ENCODE assay signal across 8 cellular contexts in the genomic region with DNA sequence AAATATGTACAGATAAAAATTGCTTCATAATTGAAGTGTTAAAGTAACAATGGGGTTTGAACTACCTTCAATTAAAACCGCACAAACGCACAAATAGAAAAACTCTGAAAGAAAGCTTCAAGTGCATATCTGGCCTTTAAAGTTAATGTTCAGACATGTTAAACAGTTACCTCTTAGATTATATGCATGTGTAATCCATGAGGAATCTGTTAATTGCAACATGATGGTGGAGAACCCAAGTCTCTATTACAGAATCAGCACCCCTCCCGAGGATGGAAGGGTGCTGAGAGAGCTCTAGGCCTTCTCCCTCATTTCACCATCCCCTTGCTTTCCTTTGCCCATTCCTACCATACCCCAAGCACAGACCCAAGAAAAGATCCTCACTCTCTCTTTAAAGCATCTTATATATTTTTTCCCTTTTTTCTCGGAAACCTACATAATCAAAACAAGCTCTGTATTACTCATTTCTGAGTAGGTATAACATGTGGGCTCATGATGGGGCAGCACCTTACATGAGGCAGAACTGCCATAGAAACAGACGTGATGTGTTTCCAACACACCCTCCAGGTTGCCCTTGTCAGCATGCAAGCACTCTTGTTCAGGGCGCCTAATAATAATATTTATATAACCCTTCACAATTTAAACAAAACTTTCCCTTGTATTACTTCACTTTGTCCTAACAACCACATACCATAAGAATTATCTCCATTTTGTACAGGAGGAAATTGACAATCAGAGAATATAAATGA. TPM values are rescaled to one million over a fixed set of nuclear protein-coding genes. Genes with fewer than 3 reads are reported as not detected.
DNase-seq lines count a peak whose midpoint lies in the region; FAIRE-seq and TF ChIP-seq lines count a peak whose summit lies in the region.
"Not testable (repeated sequence)": the region's sequence is repeated elsewhere in the genome, so short reads cannot be mapped to it uniquely, and the experiment has no call there.

No MANE protein-coding gene starts in this region.

- not testable (repeated sequence) for H3K79me2 ChIP-seq in OCI-LY3 (ENCODE audit: low read length); keratinocyte (ENCODE audit: control insufficient read depth, insufficient read depth, low read length)

- POLR2A ChIA-PET in activated CD4-positive, alpha-beta memory T cell treated with anti-CD3 and anti-CD28 coated beads for 36 hours (lab: Charles Lee), result not testable (repeated sequence)

- DNase-seq in AG10803 (ENCODE audit: low read depth) (peak; percentile 0), bronchial epithelial cell (ENCODE audit: low read depth) (peak; percentile 86)
- peak; percentile 73 for DNase-seq in activated CD4-positive, alpha-beta memory T cell treated with anti-CD3 and anti-CD28 coated beads for 36 hours
- DNase-seq in activated T-helper 2 cell treated with anti-CD3 and anti-CD28 coated beads, Interferon-gamma antibody, Interleukin-2, Interleukin-4, amounts not matched to agents 10 μg/mL and 5 μg/mL and 100 μg/mL, durations not matched to agents 14 hours and 24 hours and 36 hours (ENCODE audit: low spot score); keratinocyte (ENCODE audit: low read depth, low spot score); suprapubic skin (ENCODE audit: low spot score in 2 of 2): not testable (repeated sequence)
- peak; percentile 14 for DNase-seq in stimulated activated CD4-positive, alpha-beta T cell treated with anti-CD3 and anti-CD28 coated beads, Interleukin-4, amount 100 ng/mL, for 24 hours

- peak overlapping the region; percentile 56 for H3K4me2 ChIP-seq in OCI-LY3 (ENCODE audit: low read length)
- H3K4me2 ChIP-seq in keratinocyte (ENCODE audit: control insufficient read depth, extremely low read depth, insufficient read depth, low read depth, low read length), result peak overlapping the region; percentile 41

- H3K9me3 Mint-ChIP-seq in activated CD4-positive, alpha-beta memory T cell treated with anti-CD3 and anti-CD28 coated beads for 36 hours; activated T-helper 2 cell treated with anti-CD3 and anti-CD28 coated beads, Interferon-gamma antibody, Interleukin-2, Interleukin-4, amounts not matched to agents 10 μg/mL and 5 μg/mL and 100 μg/mL, durations not matched to agents 14 hours and 24 hours and 36 hours: not testable (repeated sequence)

- H3K27me3 ChIP-seq in OCI-LY3 (ENCODE audit: low read depth, low read length); bronchial epithelial cell (ENCODE audit: control insufficient read depth, insufficient read depth, low read length); keratinocyte (ENCODE audit: control insufficient read depth, extremely low read depth, insufficient read depth, low read length); suprapubic skin: not testable (repeated sequence)

- not testable (repeated sequence) for H3K4me3 Mint-ChIP-seq in activated CD4-positive, alpha-beta memory T cell treated with anti-CD3 and anti-CD28 coated beads for 36 hours; activated T-helper 2 cell treated with anti-CD3 and anti-CD28 coated beads, Interferon-gamma antibody, Interleukin-2, Interleukin-4, amounts not matched to agents 10 μg/mL and 5 μg/mL and 100 μg/mL, durations not matched to agents 14 hours and 24 hours and 36 hours (ENCODE audit: low read depth)

- 46% methylated on average over 4 of the region's 6 CpGs for WGBS in suprapubic skin

- H3K27ac ChIP-seq in OCI-LY3 (ENCODE audit: low read length), result not testable (repeated sequence)
- H3K27ac ChIP-seq in keratinocyte (ENCODE audit: control insufficient read depth, insufficient read depth, low read length) (peak overlapping the region; percentile 89), suprapubic skin (peak overlapping the region; percentile 38)

- H3K36me3 Mint-ChIP-seq in activated CD4-positive, alpha-beta memory T cell treated with anti-CD3 and anti-CD28 coated beads for 36 hours; activated T-helper 2 cell treated with anti-CD3 and anti-CD28 coated beads, Interferon-gamma antibody, Interleukin-2, Interleukin-4, amounts not matched to agents 10 μg/mL and 5 μg/mL and 100 μg/mL, durations not matched to agents 14 hours and 24 hours and 36 hours (ENCODE audit: low read depth): not testable (repeated sequence)

- not testable (repeated sequence) for H3K9ac ChIP-seq in OCI-LY3 (ENCODE audit: low read length)
- H3K9ac ChIP-seq in keratinocyte (ENCODE audit: control insufficient read depth, extremely low read depth, insufficient read depth, low read length), result peak overlapping the region; percentile 50

- FAIRE-seq in bronchial epithelial cell (lab: Jason Lieb, UNC) (peak; percentile 83), keratinocyte (lab: Jason Lieb, UNC) (peak; percentile 29)

- not testable (repeated sequence) for H3K9me1 ChIP-seq in keratinocyte (ENCODE audit: control insufficient read depth, extremely low read depth, insufficient read depth, low read length)

- not testable (repeated sequence) for H3K9me3 ChIP-seq in OCI-LY3 (ENCODE audit: insufficient read depth, low read length); keratinocyte (ENCODE audit: control insufficient read depth, low read depth, low read length); suprapubic skin

- H2AFZ ChIP-seq in OCI-LY3 (ENCODE audit: low read depth, low read length); keratinocyte (ENCODE audit: control insufficient read depth, low read length): not testable (repeated sequence)

- peaks cover 26% of the 10 kb centered on the region for H3K4me1 Mint-ChIP-seq in activated CD4-positive, alpha-beta memory T cell treated with anti-CD3 and anti-CD28 coated beads for 36 hours (ENCODE audit: low read depth)
- peaks cover 16% of the 10 kb centered on the region for H3K4me1 Mint-ChIP-seq in activated T-helper 2 cell treated with anti-CD3 and anti-CD28 coated beads, Interferon-gamma antibody, Interleukin-2, Interleukin-4, amounts not matched to agents 10 μg/mL and 5 μg/mL and 100 μg/mL, durations not matched to agents 14 hours and 24 hours and 36 hours (ENCODE audit: low read depth)

- not testable (repeated sequence) for H4K20me1 ChIP-seq in OCI-LY3 (ENCODE audit: insufficient read depth, low read length); keratinocyte (ENCODE audit: control insufficient read depth, extremely low read depth, insufficient read depth, low read length)

- not testable (repeated sequence) for H3K36me3 ChIP-seq in OCI-LY3 (replicated peaks; ENCODE audit: low read depth, low read length); bronchial epithelial cell (ENCODE audit: control insufficient read depth, insufficient read depth, low read length); keratinocyte (ENCODE audit: control insufficient read depth in 2 of 2, extremely low read depth in 1 of 2, insufficient read depth in 2 of 2, low read length in 2 of 2); suprapubic skin

- TF ChIP-seq CTCF in AG10803 (conservative IDR thresholded peaks at IDR 0.05; ENCODE audit: low read length); OCI-LY3 (IDR thresholded peaks at IDR 0.05; ENCODE audit: low read depth, low read length); bronchial epithelial cell (IDR thresholded peaks at IDR 0.05; ENCODE audit: insufficient read depth, low read length, severe bottlenecking); keratinocyte (optimal IDR thresholded peaks at IDR 0.05 in 1 of 3, IDR thresholded peaks at IDR 0.05 in 1 of 3, conservative IDR thresholded peaks at IDR 0.05 in 1 of 3; ENCODE audit: extremely low read depth in 1 of 3, insufficient read depth in 2 of 3, low read length in 3 of 3); suprapubic skin (IDR thresholded peaks at IDR 0.05): not testable (repeated sequence)

- H3K4me1 ChIP-seq in OCI-LY3 (ENCODE audit: low read length), result peaks cover 28% of the 10 kb centered on the region
- H3K4me1 ChIP-seq in keratinocyte (ENCODE audit: control insufficient read depth, extremely low read depth, insufficient read depth, low read length), result peaks cover 11% of the 10 kb centered on the region
- H3K4me1 ChIP-seq in suprapubic skin, result not testable (repeated sequence)

- intact Hi-C loops in activated CD4-positive, alpha-beta memory T cell treated with anti-CD3 and anti-CD28 coated beads for 36 hours (cut with micrococcal nuclease), result loop anchor here (10.0 kb wide), 1 partner anchor 100 kb away; no protein-coding TSS in a partner anchor
- intact Hi-C loops in activated T-helper 2 cell treated with anti-CD3 and anti-CD28 coated beads, Interferon-gamma antibody, Interleukin-2, Interleukin-4, amounts not matched to agents 10 μg/mL and 5 μg/mL and 100 μg/mL, durations not matched to agents 14 hours and 24 hours and 36 hours (cut with micrococcal nuclease), result not testable (repeated sequence)

- TF ChIP-seq EP300 in suprapubic skin (IDR thresholded peaks at IDR 0.05), result not testable (repeated sequence)

- H3K27ac Mint-ChIP-seq in activated CD4-positive, alpha-beta memory T cell treated with anti-CD3 and anti-CD28 coated beads for 36 hours, result peak overlapping the region; percentile 74
- peak overlapping the region; percentile 69 for H3K27ac Mint-ChIP-seq in activated T-helper 2 cell treated with anti-CD3 and anti-CD28 coated beads, Interferon-gamma antibody, Interleukin-2, Interleukin-4, amounts not matched to agents 10 μg/mL and 5 μg/mL and 100 μg/mL, durations not matched to agents 14 hours and 24 hours and 36 hours

- H3K27me3 Mint-ChIP-seq in activated CD4-positive, alpha-beta memory T cell treated with anti-CD3 and anti-CD28 coated beads for 36 hours; activated T-helper 2 cell treated with anti-CD3 and anti-CD28 coated beads, Interferon-gamma antibody, Interleukin-2, Interleukin-4, amounts not matched to agents 10 μg/mL and 5 μg/mL and 100 μg/mL, durations not matched to agents 14 hours and 24 hours and 36 hours (ENCODE audit: low read depth): not testable (repeated sequence)

- CTCF ChIA-PET in activated CD4-positive, alpha-beta memory T cell treated with anti-CD3 and anti-CD28 coated beads for 36 hours (lab: Charles Lee), result not testable (repeated sequence)

- not testable (repeated sequence) for H3K4me3 ChIP-seq in AG10803 (ENCODE audit: low read length); OCI-LY3 (ENCODE audit: low read length); bronchial epithelial cell (ENCODE audit: low read depth, low read length); keratinocyte (ENCODE audit: control insufficient read depth in 2 of 3, extremely low read depth in 1 of 3, insufficient read depth in 2 of 3, low read depth in 1 of 3, low read length in 3 of 3); suprapubic skin

- not testable (repeated sequence) for TF ChIP-seq POLR2A in suprapubic skin (IDR thresholded peaks at IDR 0.05)

- dilution Hi-C loops in keratinocyte (cut with MboI; ENCODE audit: extremely low pct_ligation_motif_present, low sequenced_read_pairs), result not testable (repeated sequence)

RNA-seq across cellular contexts. Expression of a gene that starts 33.9 kb away (rescaled TPM):
- total RNA-seq in activated CD4-positive, alpha-beta memory T cell treated with anti-CD3 and anti-CD28 coated beads for 36 hours, result 1 to 10 TPM; 4.6 to 7.6 TPM
- total RNA-seq in activated T-helper 2 cell treated with anti-CD3 and anti-CD28 coated beads, Interferon-gamma antibody, Interleukin-2, Interleukin-4, amounts not matched to agents 10 μg/mL and 5 μg/mL and 100 μg/mL, durations not matched to agents 14 hours and 24 hours and 36 hours, result 8.3 and 9.4 TPM in 2 replicates
- total RNA-seq in bronchial epithelial cell (9.2 and 11.4 TPM in 2 replicates), suprapubic skin (10 to 100 TPM; 12.4 to 41.9 (median 16.9) TPM)
- 2.9 to 7.3 TPM (median 4.1 TPM) in 3 replicates for polyA plus RNA-seq in keratinocyte
- polyA plus RNA-seq in keratinocyte (2011; ENCODE audit: low read depth), result 5.8 TPM
- polyA plus RNA-seq in keratinocyte (2011; cell fraction: cytosol; rRNA removed), result 2.7 and 5.6 TPM in 2 replicates
- polyA plus RNA-seq in keratinocyte (2011; cell fraction: nucleus; rRNA removed), result 5.8 and 7.5 TPM in 2 replicates
- 2.6 and 3.2 TPM in 2 replicates for polyA plus RNA-seq in keratinocyte (2012; ENCODE audit: low replicate concordance)
- polyA minus RNA-seq in keratinocyte, result 0.43 to 11.0 TPM (median 4.1 TPM) in 3 replicates
- polyA minus RNA-seq in keratinocyte (2011; cell fraction: cytosol; rRNA and poly(A)+ RNA removed), result 4.4 TPM
- 10.2 and 12.1 TPM in 2 replicates for polyA minus RNA-seq in keratinocyte (2011; cell fraction: nucleus; rRNA and poly(A)+ RNA removed)

RNA-seq across cellular contexts. Expression of a gene that starts 43.5 kb away (rescaled TPM):
- total RNA-seq in activated CD4-positive, alpha-beta memory T cell treated with anti-CD3 and anti-CD28 coated beads for 36 hours, result 1 to 10 TPM; 4.5 to 5.0 TPM
- total RNA-seq in activated T-helper 2 cell treated with anti-CD3 and anti-CD28 coated beads, Interferon-gamma antibody, Interleukin-2, Interleukin-4, amounts not matched to agents 10 μg/mL and 5 μg/mL and 100 μg/mL, durations not matched to agents 14 hours and 24 hours and 36 hours, result 13.9 and 17.3 TPM in 2 replicates
- 2.3 and 3.4 TPM in 2 replicates for total RNA-seq in bronchial epithelial cell
- 1.9 to 3.1 TPM (median 2.8 TPM) in 3 replicates for polyA plus RNA-seq in keratinocyte
- polyA plus RNA-seq in keratinocyte (2011; ENCODE audit: low read depth), result not detected
- 0.43 and 0.45 TPM in 2 replicates for polyA plus RNA-seq in keratinocyte (2011; cell fraction: cytosol; rRNA removed)
- polyA plus RNA-seq in keratinocyte (2011; cell fraction: nucleus; rRNA removed), result 11.4 and 13.9 TPM in 2 replicates
- 1.3 and 3.0 TPM in 2 replicates for polyA plus RNA-seq in keratinocyte (2012; ENCODE audit: low replicate concordance)
- polyA minus RNA-seq in keratinocyte, result 3.5 to 12.9 TPM (median 6.5 TPM) in 3 replicates
- not detected for polyA minus RNA-seq in keratinocyte (2011; cell fraction: cytosol; rRNA and poly(A)+ RNA removed)
- 6.9 and 10.7 TPM in 2 replicates for polyA minus RNA-seq in keratinocyte (2011; cell fraction: nucleus; rRNA and poly(A)+ RNA removed)
- 1 to 10 TPM; 1.0 to 5.1 (median 3.1) TPM for total RNA-seq in suprapubic skin
